Comparison of ENCODE assay signal across 9 cellular contexts in genomic region chr19:11191273-11191755, GRCh38. TPM values are rescaled to one million over a fixed set of nuclear protein-coding genes. Genes with fewer than 3 reads are reported as not detected.
A peak's percentile ranks its signal among the peaks of the same experiment; 100 is the strongest.
DNase-seq lines count a peak whose midpoint lies in the region; TF ChIP-seq lines count a peak whose summit lies in the region.
"Had no signal": no experiment of that assay in that cellular context is flagged by ENCODE, and none has a peak within 500 bp of the region (broad histone marks: within the 10 kb centered on the region; RNA-seq: fewer than 3 reads in every experiment).

No MANE protein-coding gene starts in this region.

- DNase-seq in BJ (ENCODE audit: low read depth), result peak; percentile 62
- DNase-seq in NCI-H69 (lab: John Stamatoyannopoulos, UW), result peak; percentile 27
- DNase-seq in dermis microvascular lymphatic vessel endothelial cell (ENCODE audit: low read depth in 2 of 2), result peak; percentile 57 to 78
- no peak for DNase-seq in occipital lobe (lab: John Stamatoyannopoulos, UW)
- DNase-seq in activated CD8-positive, alpha-beta memory T cell treated with anti-CD3 and anti-CD28 coated beads, Interleukin-2, amount 50 U/mL, for 48 hours, result no peak
- no peak for DNase-seq in NCI-H1092 treated with DMSO at 0.1 percent for 48 hours (lab: John Stamatoyannopoulos, UW)
- DNase-seq in NCI-H774 (lab: John Stamatoyannopoulos, UW), result no peak

- peaks cover 88% of the 10 kb centered on the region for H3K4me1 ChIP-seq in muscle layer of colon (ENCODE audit: insufficient read depth, low read length)

- H3K27me3 ChIP-seq in BJ (ENCODE audit: control insufficient read depth, insufficient read depth, low read length) (no peaks in the 10 kb centered on the region), muscle layer of colon (ENCODE audit: control insufficient read depth in 1 of 2, insufficient read depth in 2 of 2, low read length in 2 of 2) (no peaks in the 10 kb centered on the region)

- no peak for TF ChIP-seq CTCF in BJ (IDR thresholded peaks at IDR 0.05; ENCODE audit: insufficient read depth, low read depth, low read length)

- no peak overlapping the region for H3K9ac ChIP-seq in muscle layer of colon (ENCODE audit: low read length)

- H3K36me3 ChIP-seq in BJ (ENCODE audit: control insufficient read depth, insufficient read depth, low read length) (peaks cover 36% of the 10 kb centered on the region), muscle layer of colon (ENCODE audit: insufficient read depth, low read length) (peaks cover 56% of the 10 kb centered on the region)

- H3K27ac ChIP-seq in muscle layer of colon (ENCODE audit: low read depth, low read length), result peak overlapping the region; percentile 40

- H3K4me3 ChIP-seq in BJ (ENCODE audit: low read depth, low read length), result no peak overlapping the region
- no peak overlapping the region for H3K4me3 ChIP-seq in muscle layer of colon (ENCODE audit: low read depth in 1 of 2, low read length in 2 of 2)
- H3K4me3 ChIP-seq: smooth muscle cell had no signal

- no peaks in the 10 kb centered on the region for H3K9me3 ChIP-seq in muscle layer of colon (ENCODE audit: low read length)

- CTCF ChIA-PET in BJ (lab: Yijun Ruan, JAX), result interaction anchor here (0.7 to 1.0 kb wide), 2 partner anchors 53 to 65 kb away, joined by 3 read pairs; no protein-coding TSS in a partner anchor

- POLR2A ChIA-PET in BJ (lab: Charles Lee), result no interaction called here

RNA-seq across cellular contexts. Expression of gene KANK2, which starts 6.0 kb away (rescaled TPM):
- polyA plus RNA-seq in BJ (2011; rRNA removed), result 113 and 176 TPM in 2 replicates
- polyA minus RNA-seq in BJ (2011; rRNA and poly(A)+ RNA removed), result 199 and 254 TPM in 2 replicates
- 45.6 and 127 TPM in 2 replicates for total RNA-seq in dermis microvascular lymphatic vessel endothelial cell
- total RNA-seq in occipital lobe, result 10.6 TPM

RNA-seq across cellular contexts. Expression of gene SPC24, which starts 35.7 kb away (rescaled TPM):
- 17.9 and 18.9 TPM in 2 replicates for polyA plus RNA-seq in BJ (2011; rRNA removed)
- polyA minus RNA-seq in BJ (2011; rRNA and poly(A)+ RNA removed), result 24.4 and 24.8 TPM in 2 replicates
- 31.1 and 80.0 TPM in 2 replicates for total RNA-seq in dermis microvascular lymphatic vessel endothelial cell
- 6.4 TPM for total RNA-seq in occipital lobe

RNA-seq across cellular contexts. Expression of gene ANGPTL8, which starts 48.1 kb away (rescaled TPM):
- polyA plus RNA-seq in BJ (2011; rRNA removed), result not detected in 2 replicates
- not detected in 2 replicates for polyA minus RNA-seq in BJ (2011; rRNA and poly(A)+ RNA removed)
- total RNA-seq in dermis microvascular lymphatic vessel endothelial cell (not detected in 2 replicates), occipital lobe (not detected)

Comparison
In these comparisons a context has a peak if more than half of its experiments do, and no peak if none do; other contexts are left out.
1. DNase-seq: peak in BJ (single experiment), NCI-H69 (single experiment) and dermis microvascular lymphatic vessel endothelial cell (2 of 2); none in occipital lobe (single experiment), activated CD8-positive, alpha-beta memory T cell treated with anti-CD3 and anti-CD28 coated beads, Interleukin-2, amount 50 U/mL, for 48 hours (single experiment), NCI-H1092 treated with DMSO at 0.1 percent for 48 hours (single experiment) and NCI-H774 (single experiment).